Comparison of ENCODE assay signal across 7 cellular contexts in genomic region chr13:75481176-75482069, GRCh38. TPM values are rescaled to one million over a fixed set of nuclear protein-coding genes. Genes with fewer than 3 reads are reported as not detected.
DNase-seq lines count a peak whose midpoint lies in the region; ATAC-seq and TF ChIP-seq lines count a peak whose summit lies in the region.

No MANE protein-coding gene starts in this region.

- peak overlapping the region; percentile 98 for H3K4me3 ChIP-seq in GM12875 (ENCODE audit: low read depth, low read length)
- H3K4me3 ChIP-seq in Jurkat, Clone E6-1 (ENCODE audit: low read length), result peak overlapping the region; percentile 66
- no peak overlapping the region for H3K4me3 ChIP-seq in endocrine pancreas (ENCODE audit: control insufficient read depth, insufficient read depth, low read length)
- peak overlapping the region; percentile 74 for H3K4me3 ChIP-seq in mucosa of descending colon
- peak overlapping the region; percentile 79 to 87 for H3K4me3 ChIP-seq in tibial artery

- H3K4me1 ChIP-seq in endocrine pancreas (ENCODE audit: control insufficient read depth, insufficient read depth, low read length) (peaks cover 4% of the 10 kb centered on the region), mucosa of descending colon (ENCODE audit: low read depth) (peaks cover 5% of the 10 kb centered on the region), tibial artery (peaks cover 0 to 11% (median 4%) of the 10 kb centered on the region in 4 donors)

- no peak for TF ChIP-seq CTCF in GM12875 (IDR thresholded peaks at IDR 0.05; ENCODE audit: borderline replicate concordance, insufficient read depth, low read depth, low read length)
- no peak for TF ChIP-seq CTCF in mucosa of descending colon (IDR thresholded peaks at IDR 0.05)
- TF ChIP-seq CTCF in tibial artery (IDR thresholded peaks at IDR 0.05), result no peak

- peak overlapping the region; percentile 51 to 75 for H3K27ac ChIP-seq in tibial artery

- DNase-seq in Jurkat, Clone E6-1 (ENCODE audit: low read depth, low spot score), result no peak
- DNase-seq in mucosa of descending colon (peak; percentile 36 to 66 (median 58)), tibial artery (peak in 1 of 2 donors; percentile 70)

- H3K27me3 ChIP-seq in endocrine pancreas (ENCODE audit: control insufficient read depth, insufficient read depth, low read length), result no peaks in the 10 kb centered on the region
- no peaks in the 10 kb centered on the region for H3K27me3 ChIP-seq in tibial artery

- no peaks in the 10 kb centered on the region for H3K9me3 ChIP-seq in endocrine pancreas (ENCODE audit: control insufficient read depth, low read length)
- H3K9me3 ChIP-seq in mucosa of descending colon, result no peaks in the 10 kb centered on the region
- no peaks in the 10 kb centered on the region for H3K9me3 ChIP-seq in tibial artery

- intact Hi-C loops in mucosa of descending colon (cut with DNase I, micrococcal nuclease) (loop anchor here (10.0 kb wide), 2 partner anchors 63 to 107 kb away; partner anchors contain the start of gene UCHL3 (in 1 of the 2)), tibial artery (cut with DNase I; ENCODE audit: low total_unique reads) (loop anchor here (5.0 kb wide), 2 partner anchors 56 to 109 kb away; partner anchors contain the start of gene COMMD6)

- H3K36me3 ChIP-seq in endocrine pancreas (ENCODE audit: control insufficient read depth, insufficient read depth, low read length) (no peaks in the 10 kb centered on the region), mucosa of descending colon (ENCODE audit: low read depth) (peaks cover 8% of the 10 kb centered on the region), tibial artery (no peaks in the 10 kb centered on the region)

- H3K9ac ChIP-seq in endocrine pancreas (ENCODE audit: control insufficient read depth, insufficient read depth, low read length), result peak overlapping the region; percentile 33

- ATAC-seq in GM21825 (IDR thresholded peaks at IDR 0.05; ENCODE audit: unreplicated experiment) (peak; percentile 27), mucosa of descending colon (peak; percentile 55)
- ATAC-seq in activated CD4-positive, CD25-positive, alpha-beta regulatory T cell treated with anti-CD3 and anti-CD28 coated beads, Interleukin-2, amount 50 U/mL, for 24 hours, result peak; percentile 33 to 38

RNA-seq across cellular contexts. Expression of gene TBC1D4, which starts 0.5 kb away (rescaled TPM):
- 19.2 TPM for polyA plus RNA-seq in Jurkat, Clone E6-1 (2012; ENCODE audit: insufficient read depth, insufficient read length)
- 10 to 100 TPM; 13.4 to 24.6 (median 13.8) TPM for total RNA-seq in mucosa of descending colon

RNA-seq across cellular contexts. Expression of gene COMMD6, which starts 56.2 kb away (rescaled TPM):
- 143 TPM for polyA plus RNA-seq in Jurkat, Clone E6-1 (2012; ENCODE audit: insufficient read depth, insufficient read length)
- 100 to 1,000 TPM in 2 of 3 donors, 10 to 100 TPM in 1; 97.9 to 192 (median 132) TPM for total RNA-seq in mucosa of descending colon
